Comparison of ENCODE assay signal across 10 cellular contexts in the genomic region with DNA sequence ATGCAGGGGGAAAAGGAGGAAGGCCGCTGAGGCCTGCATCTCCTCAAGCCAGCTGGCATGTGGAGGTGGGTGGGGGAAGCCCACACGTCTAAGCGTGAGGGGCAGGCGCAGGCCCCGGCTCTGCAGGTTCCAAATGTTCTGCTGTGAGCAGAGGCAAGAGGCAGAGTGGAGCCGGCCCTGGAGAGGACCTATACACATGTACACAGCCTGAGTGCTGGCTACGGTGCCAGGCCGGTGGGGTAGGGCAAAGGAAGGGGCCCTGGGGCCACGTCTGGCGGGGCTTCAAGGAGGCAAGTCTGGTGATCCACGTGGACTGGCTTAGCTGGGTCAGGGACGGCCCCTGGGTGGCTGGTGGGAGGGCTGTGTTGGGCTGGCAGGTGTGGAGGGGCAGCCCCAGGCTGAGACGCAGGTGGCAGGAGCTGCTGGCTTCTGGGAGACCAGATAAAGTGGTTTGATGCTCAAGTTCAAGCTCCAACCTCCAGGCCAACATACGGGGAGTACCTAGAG.
DNase-seq lines count a peak whose midpoint lies in the region; ATAC-seq and TF ChIP-seq lines count a peak whose summit lies in the region.
"Had no signal": no experiment of that assay in that cellular context is flagged by ENCODE, and none has a peak within 500 bp of the region (broad histone marks: within the 10 kb centered on the region; RNA-seq: fewer than 3 reads in every experiment).

No MANE protein-coding gene starts in this region.

- peak overlapping the region; percentile 29 for H3K27ac ChIP-seq in cingulate gyrus (ENCODE audit: low read depth, low read length)

- ATAC-seq in GM21381 (IDR thresholded peaks at IDR 0.05; ENCODE audit: unreplicated experiment) (peak; percentile 18), HG03139 (IDR thresholded peaks at IDR 0.05; ENCODE audit: unreplicated experiment) (peak; percentile 17), SK-N-SH treated with all-trans-retinoic acid at 6 μM for 48 hours (no peak)

- DNase-seq in GM12865 (ENCODE audit: low read depth) (peak; percentile 87), NCI-H2227 treated with DMSO at 0.1 percent for 48 hours (lab: John Stamatoyannopoulos, UW) (no peak), ACHN (no peak), NCI-H2029 treated with DMSO at 0.1 percent for 48 hours (lab: John Stamatoyannopoulos, UW) (no peak)
- DNase-seq: activated naive CD8-positive, alpha-beta T cell treated with anti-CD3 and anti-CD28 coated beads, Interleukin-2, amount 10 ng/mL, durations not matched to agents 7 days and 5 days; NCI-H526 treated with DMSO at 0.1 percent for 48 hours had no signal

- H3K4me3 ChIP-seq in GM12865 (ENCODE audit: low read depth, low read length), result peak overlapping the region; percentile 42

- no peak for TF ChIP-seq CTCF in GM12865 (IDR thresholded peaks at IDR 0.05; ENCODE audit: insufficient read depth, low read depth, low read length, missing control alignments)

- in situ Hi-C loops in ACHN (cut with HindIII; ENCODE audit: low pct_ligation_motif_present, low pct_unique_long_range_greater_than_20kb, low sequenced_read_pairs), result no loop called here

TF ChIP-seq in SK-N-SH treated with all-trans-retinoic acid at 6 μM for 48 hours, 23 proteins besides CTCF, POLR2A, EP300 and RAD21:
- TF ChIP-seq BACH2 (CRISPR knock-in tag; IDR thresholded peaks at IDR 0.05; ENCODE audit: borderline replicate concordance), result no peak
